ENCODE assay signal across 24 cellular contexts in genomic region chr5:133440467-133441115, GRCh38.
DNase-seq lines count a peak whose midpoint lies in the region; ATAC-seq and TF ChIP-seq lines count a peak whose summit lies in the region.
"Had no signal": no experiment of that assay in that cellular context is flagged by ENCODE, and none has a peak within 500 bp of the region (broad histone marks: within the 10 kb centered on the region; RNA-seq: fewer than 3 reads in every experiment).

No MANE protein-coding gene starts in this region.

- H3K4me1 Mint-ChIP-seq in activated CD4-positive, alpha-beta memory T cell treated with anti-CD3 and anti-CD28 coated beads, Interleukin-2, amount 10 ng/mL, durations not matched to agents 7 days and 5 days: no peaks in the 10 kb centered on the region
- H3K4me1 Mint-ChIP-seq: naive thymus-derived CD4-positive, alpha-beta T cell had no signal

- H3K9me3 ChIP-seq in RWPE2 (ENCODE audit: severe bottlenecking) (no peaks in the 10 kb centered on the region), skeletal muscle tissue (ENCODE audit: control insufficient read depth in 3 of 3, low read length in 3 of 3) (no peaks in the 10 kb centered on the region)
- H3K9me3 ChIP-seq: transverse colon had no signal

- no peak for TF ChIP-seq CTCF in RWPE2 (IDR thresholded peaks at IDR 0.05; ENCODE audit: poor library complexity, severe bottlenecking)
- no peak for TF ChIP-seq CTCF in epithelial cell of esophagus (IDR thresholded peaks at IDR 0.05; ENCODE audit: insufficient read depth, low read depth, low read length, missing control alignments)

- H3K27me3 ChIP-seq in RWPE2 (ENCODE audit: insufficient read depth, poor library complexity, severe bottlenecking) (no peaks in the 10 kb centered on the region), skeletal muscle tissue (ENCODE audit: control insufficient read depth in 3 of 3, insufficient read depth in 3 of 3, low read length in 3 of 3) (peaks cover 0 to 3% (median 0%) of the 10 kb centered on the region in 3 donors)
- H3K27me3 ChIP-seq: cardiac muscle cell, transverse colon had no signal

- intact Hi-C loops in left ventricle myocardium superior (cut with micrococcal nuclease): no loop called here

- H3K36me3 Mint-ChIP-seq in activated CD4-positive, alpha-beta memory T cell treated with anti-CD3 and anti-CD28 coated beads, Interleukin-2, amount 10 ng/mL, durations not matched to agents 7 days and 5 days (ENCODE audit: low read depth): no peaks in the 10 kb centered on the region
- H3K36me3 Mint-ChIP-seq: naive thymus-derived CD4-positive, alpha-beta T cell; WTC11 had no signal

- H3K36me3 ChIP-seq in RWPE2 (ENCODE audit: low read depth) (no peaks in the 10 kb centered on the region), skeletal muscle tissue (ENCODE audit: control insufficient read depth in 3 of 3, insufficient read depth in 3 of 3, low read length in 3 of 3) (no peaks in the 10 kb centered on the region)
- H3K36me3 ChIP-seq: cardiac muscle cell, transverse colon had no signal

- ATAC-seq in RWPE2 (ENCODE audit: low read depth) (peak; percentile 35; the same call in 2 of the 3 replicates), left ventricle myocardium superior (peak; percentile 94)
- ATAC-seq: naive thymus-derived CD4-positive, alpha-beta T cell; stimulated activated naive CD8-positive, alpha-beta T cell treated with anti-CD3 and anti-CD28 coated beads, Interleukin-15, Interleukin-2, amounts not matched to agents 100 U/mL and 50 U/mL, for 24 hours; WTC11 had no signal

- DNase-seq in RWPE2 (ENCODE audit: low spot score) (no peak), epithelial cell of esophagus (ENCODE audit: low read depth) (peak; percentile 29), left ventricle myocardium superior (no peak), NCI-H2227 treated with DMSO at 0.1 percent for 48 hours (lab: John Stamatoyannopoulos, UW) (no peak), iPS-NIHi11 (ENCODE audit: low spot score) (no peak), DMS79 treated with DMSO at 0.1 percent for 48 hours (lab: John Stamatoyannopoulos, UW) (no peak)
- DNase-seq in activated CD4-positive, alpha-beta memory T cell treated with anti-CD3 and anti-CD28 coated beads, Interleukin-2, amount 10 ng/mL, durations not matched to agents 7 days and 5 days: no peak
- DNase-seq: activated CD4-positive, alpha-beta T cell treated with anti-CD3 and anti-CD28 coated beads, Interleukin-2, amount 50 U/mL, for 4 hours; activated T-cell treated with anti-CD3 and anti-CD28 coated beads, Interleukin-2, amount 50 U/mL, for 24 hours; amniotic stem cell; Calu3; HCEC 1CT; Kasumi-1; NCI-H1092 treated with DMSO at 0.1 percent for 48 hours; NCI-H2029 treated with DMSO at 0.1 percent for 48 hours; NCI-H446; occipital lobe; stimulated activated naive CD8-positive, alpha-beta T cell treated with anti-CD3 and anti-CD28 coated beads, Interleukin-15, Interleukin-2, amounts not matched to agents 100 U/mL and 50 U/mL, for 24 hours; transverse colon had no signal

- no peak overlapping the region for H3K27ac Mint-ChIP-seq in activated CD4-positive, alpha-beta memory T cell treated with anti-CD3 and anti-CD28 coated beads, Interleukin-2, amount 10 ng/mL, durations not matched to agents 7 days and 5 days
- H3K27ac Mint-ChIP-seq: activated T-cell treated with anti-CD3 and anti-CD28 coated beads, Interleukin-2, amount 50 U/mL, for 24 hours; WTC11 had no signal

- POLR2A ChIA-PET in activated CD4-positive, alpha-beta memory T cell treated with anti-CD3 and anti-CD28 coated beads, Interleukin-2, amount 10 ng/mL, durations not matched to agents 7 days and 5 days (lab: Charles Lee): no interaction called here

- H3K27me3 Mint-ChIP-seq in activated CD4-positive, alpha-beta memory T cell treated with anti-CD3 and anti-CD28 coated beads, Interleukin-2, amount 10 ng/mL, durations not matched to agents 7 days and 5 days: peaks cover 15% of the 10 kb centered on the region

- H3K9me3 Mint-ChIP-seq in activated CD4-positive, alpha-beta memory T cell treated with anti-CD3 and anti-CD28 coated beads, Interleukin-2, amount 10 ng/mL, durations not matched to agents 7 days and 5 days: no peaks in the 10 kb centered on the region
- H3K9me3 Mint-ChIP-seq: activated T-cell treated with anti-CD3 and anti-CD28 coated beads, Interleukin-2, amount 50 U/mL, for 24 hours; WTC11 had no signal

- no peak overlapping the region for H3K4me3 Mint-ChIP-seq in activated CD4-positive, alpha-beta memory T cell treated with anti-CD3 and anti-CD28 coated beads, Interleukin-2, amount 10 ng/mL, durations not matched to agents 7 days and 5 days
- H3K4me3 Mint-ChIP-seq: activated T-cell treated with anti-CD3 and anti-CD28 coated beads, Interleukin-2, amount 50 U/mL, for 24 hours; naive thymus-derived CD4-positive, alpha-beta T cell; WTC11 had no signal

- H3K9ac ChIP-seq in skeletal muscle tissue (ENCODE audit: low read depth in 1 of 3, low read length in 3 of 3): no peak overlapping the region

- H3K4me1 ChIP-seq in RWPE2 (ENCODE audit: insufficient read depth, poor library complexity, severe bottlenecking) (peaks cover 10% of the 10 kb centered on the region), skeletal muscle tissue (ENCODE audit: control insufficient read depth in 3 of 3, insufficient read depth in 3 of 3, low read length in 3 of 3) (peaks cover 3 to 13% (median 7%) of the 10 kb centered on the region in 3 donors)

- CTCF ChIA-PET in activated CD4-positive, alpha-beta memory T cell treated with anti-CD3 and anti-CD28 coated beads, Interleukin-2, amount 10 ng/mL, durations not matched to agents 7 days and 5 days (lab: Charles Lee): no interaction called here

- H3K27ac ChIP-seq in RWPE2 (ENCODE audit: poor library complexity, severe bottlenecking): no peak overlapping the region
- H3K27ac ChIP-seq in skeletal muscle tissue (ENCODE audit: low read depth, low read length): peak overlapping the region; percentile 32
- H3K27ac ChIP-seq: C4-2B, cardiac muscle cell, transverse colon had no signal

- H3K4me3 ChIP-seq in RWPE2 (ENCODE audit: severe bottlenecking) (no peak overlapping the region), epithelial cell of esophagus (ENCODE audit: low read length) (no peak overlapping the region), skeletal muscle tissue (ENCODE audit: low read length in 3 of 3) (no peak overlapping the region)
- H3K4me3 ChIP-seq: cardiac muscle cell, transverse colon had no signal
